ENCODE assay signal across 1 cellular context in genomic region chr11:65355013-65355775, GRCh38.
TF ChIP-seq lines count a peak whose summit lies in the region.

No MANE protein-coding gene starts in this region.

TF ChIP-seq in GM23338, 12 proteins besides CTCF, POLR2A, EP300 and RAD21 (continued from another document):
- TF ChIP-seq ZNF462 (CRISPR knock-in tag; IDR thresholded peaks at IDR 0.05) (no peak), REST (IDR thresholded peaks at IDR 0.05; ENCODE audit: unreplicated experiment) (no peak), EZH2phosphoT487 (IDR thresholded peaks at IDR 0.05; ENCODE audit: unreplicated experiment) (no peak), STAT1 (IDR thresholded peaks at IDR 0.05; ENCODE audit: unreplicated experiment) (no peak), ZNF114 (CRISPR knock-in tag; IDR thresholded peaks at IDR 0.05) (no peak), JUNB (IDR thresholded peaks at IDR 0.05; ENCODE audit: unreplicated experiment) (no peak), POLR2AphosphoS5 (IDR thresholded peaks at IDR 0.05; ENCODE audit: low read depth) (no peak; the same call in 1 of the 2 replicates), CREB1 (CRISPR knock-in tag; IDR thresholded peaks at IDR 0.05; ENCODE audit: low read depth) (no peak), EZH2 (IDR thresholded peaks at IDR 0.05; ENCODE audit: low read depth, unreplicated experiment) (no peak), NANOG (IDR thresholded peaks at IDR 0.05; ENCODE audit: borderline replicate concordance) (no peak)
